1 cellular context compared by ENCODE assay signal in genomic region chr10:44818721-44819127, GRCh38.
TF ChIP-seq lines count a peak whose summit lies in the region.

No MANE protein-coding gene starts in this region.

TF ChIP-seq in GM23338, 12 proteins besides CTCF, POLR2A, EP300 and RAD21 (continued from another document):
- TF ChIP-seq ZNF462 (CRISPR knock-in tag; IDR thresholded peaks at IDR 0.05) (no peak), POLR2AphosphoS5 (IDR thresholded peaks at IDR 0.05; ENCODE audit: low read depth) (no peak), CREB1 (CRISPR knock-in tag; IDR thresholded peaks at IDR 0.05; ENCODE audit: low read depth) (no peak)
TF ChIP-seq in GM23338: peak in this region for 0.
